ENCODE assay signal across 9 cellular contexts in genomic region chr11:69012092-69013008, GRCh38. TPM values are rescaled to one million over a fixed set of nuclear protein-coding genes. Genes with fewer than 3 reads are reported as not detected.
DNase-seq lines count a peak whose midpoint lies in the region; ATAC-seq and TF ChIP-seq lines count a peak whose summit lies in the region.
"Had no signal": no experiment of that assay in that cellular context is flagged by ENCODE, and none has a peak within 500 bp of the region (broad histone marks: within the 10 kb centered on the region; RNA-seq: fewer than 3 reads in every experiment).

No MANE protein-coding gene starts in this region.

- no peak for TF ChIP-seq POLR2A in esophagus squamous epithelium (IDR thresholded peaks at IDR 0.05)

- DNase-seq in NT2/D1 (ENCODE audit: low read depth, low spot score) (no peak), esophagus squamous epithelium (lab: John Stamatoyannopoulos, UW) (no peak), mesothelial cell of epicardium (ENCODE audit: low spot score in 2 of 2, unreplicated experiment in 2 of 2) (no peak), upper lobe of right lung (no peak), DMS53 (lab: John Stamatoyannopoulos, UW) (no peak)
- no peak for DNase-seq in activated naive CD4-positive, alpha-beta T cell treated with anti-CD3 and anti-CD28 coated beads, Interleukin-2, amount 50 U/mL, for 72 hours (ENCODE audit: low spot score in 2 of 2)
- DNase-seq: activated B cell treated with CpG ODN at 0.5 μM for 24 hours; activated naive CD8-positive, alpha-beta T cell treated with anti-CD3 and anti-CD28 coated beads, Interleukin-2, amount 10 ng/mL, durations not matched to agents 7 days and 5 days had no signal

- H3K4me3 Mint-ChIP-seq in mesothelial cell of epicardium: peak overlapping the region; percentile 43
- H3K4me3 Mint-ChIP-seq: activated B cell treated with CpG ODN at 0.5 μM for 24 hours; activated naive CD8-positive, alpha-beta T cell treated with anti-CD3 and anti-CD28 coated beads, Interleukin-2, amount 10 ng/mL, durations not matched to agents 7 days and 5 days had no signal

- H3K9me3 ChIP-seq in NT2/D1 (ENCODE audit: insufficient read depth, low read length) (no peaks in the 10 kb centered on the region), esophagus squamous epithelium (no peaks in the 10 kb centered on the region), upper lobe of right lung (no peaks in the 10 kb centered on the region)

- H3K4me3 ChIP-seq in NT2/D1 (ENCODE audit: insufficient read length, low read depth) (peak overlapping the region; percentile 31), esophagus squamous epithelium (peak overlapping the region; percentile 25 to 67 (median 54)), upper lobe of right lung (peak overlapping the region; percentile 54)

- no peaks in the 10 kb centered on the region for H3K36me3 Mint-ChIP-seq in mesothelial cell of epicardium
- no peaks in the 10 kb centered on the region for H3K36me3 Mint-ChIP-seq in activated naive CD4-positive, alpha-beta T cell treated with anti-CD3 and anti-CD28 coated beads, Interleukin-2, amount 50 U/mL, for 72 hours
- H3K36me3 Mint-ChIP-seq: activated naive CD8-positive, alpha-beta T cell treated with anti-CD3 and anti-CD28 coated beads, Interleukin-2, amount 10 ng/mL, durations not matched to agents 7 days and 5 days had no signal

- intact Hi-C loops in esophagus squamous epithelium (cut with DNase I): no loop called here
- intact Hi-C loops in upper lobe of right lung (cut with DNase I): no loop called here

- 42 to 47% methylated on average over 7 to 8 of the region's 21 CpGs for WGBS in esophagus squamous epithelium, 2 donors

- peak overlapping the region; percentile 78 for H3K9ac ChIP-seq in NT2/D1 (ENCODE audit: insufficient read length, low read depth)

- H3K9me3 Mint-ChIP-seq in mesothelial cell of epicardium: no peaks in the 10 kb centered on the region
- no peaks in the 10 kb centered on the region for H3K9me3 Mint-ChIP-seq in activated naive CD4-positive, alpha-beta T cell treated with anti-CD3 and anti-CD28 coated beads, Interleukin-2, amount 50 U/mL, for 72 hours
- H3K9me3 Mint-ChIP-seq: activated B cell treated with CpG ODN at 0.5 μM for 24 hours; activated naive CD8-positive, alpha-beta T cell treated with anti-CD3 and anti-CD28 coated beads, Interleukin-2, amount 10 ng/mL, durations not matched to agents 7 days and 5 days had no signal

- H3K36me3 ChIP-seq in NT2/D1 (ENCODE audit: insufficient read depth, insufficient read length, low read length): peaks cover 14% of the 10 kb centered on the region
- no peaks in the 10 kb centered on the region for H3K36me3 ChIP-seq in esophagus squamous epithelium
- no peaks in the 10 kb centered on the region for H3K36me3 ChIP-seq in upper lobe of right lung

- TF ChIP-seq CTCF in esophagus squamous epithelium (IDR thresholded peaks at IDR 0.05) (no peak), mesothelial cell of epicardium (IDR thresholded peaks at IDR 0.05; ENCODE audit: unreplicated experiment) (no peak), upper lobe of right lung (IDR thresholded peaks at IDR 0.05) (no peak)

- peak overlapping the region; percentile 75 to 93 (median 91) for H3K27ac ChIP-seq in esophagus squamous epithelium
- H3K27ac ChIP-seq in upper lobe of right lung: peak overlapping the region; percentile 78

- H3K4me1 Mint-ChIP-seq in mesothelial cell of epicardium: peaks cover 55% of the 10 kb centered on the region
- H3K4me1 Mint-ChIP-seq: activated naive CD8-positive, alpha-beta T cell treated with anti-CD3 and anti-CD28 coated beads, Interleukin-2, amount 10 ng/mL, durations not matched to agents 7 days and 5 days had no signal

- ATAC-seq in upper lobe of right lung: no peak
- no peak for ATAC-seq in HG03432 (IDR thresholded peaks at IDR 0.05; ENCODE audit: unreplicated experiment)
- no peak for ATAC-seq in activated naive CD4-positive, alpha-beta T cell treated with anti-CD3 and anti-CD28 coated beads, Interleukin-2, amount 50 U/mL, for 72 hours

- H3K4me1 ChIP-seq in NT2/D1 (ENCODE audit: insufficient read depth, insufficient read length) (peaks cover 34% of the 10 kb centered on the region), esophagus squamous epithelium (peaks cover 29 to 77% (median 50%) of the 10 kb centered on the region in 3 donors), upper lobe of right lung (peaks cover 38% of the 10 kb centered on the region)

- no peak overlapping the region for H3K27ac Mint-ChIP-seq in mesothelial cell of epicardium
- H3K27ac Mint-ChIP-seq in activated naive CD4-positive, alpha-beta T cell treated with anti-CD3 and anti-CD28 coated beads, Interleukin-2, amount 50 U/mL, for 72 hours: no peak overlapping the region
- H3K27ac Mint-ChIP-seq: activated B cell treated with CpG ODN at 0.5 μM for 24 hours; activated naive CD8-positive, alpha-beta T cell treated with anti-CD3 and anti-CD28 coated beads, Interleukin-2, amount 10 ng/mL, durations not matched to agents 7 days and 5 days had no signal

- H3K27me3 Mint-ChIP-seq in mesothelial cell of epicardium (ENCODE audit: low read depth): peaks cover 8% of the 10 kb centered on the region

- H3K27me3 ChIP-seq in NT2/D1 (ENCODE audit: insufficient read depth, insufficient read length) (no peaks in the 10 kb centered on the region), esophagus squamous epithelium (peaks cover 0 to 64% (median 3%) of the 10 kb centered on the region in 4 donors), upper lobe of right lung (peaks cover 31% of the 10 kb centered on the region)

RNA-seq across cellular contexts. Expression of gene MRGPRF, which starts 0.7 kb away (rescaled TPM):
- total RNA-seq in esophagus squamous epithelium (10 to 100 TPM in 1 of 4 donors, 1 to 10 TPM in 3; 1.3 to 14.3 (median 6.1) TPM), mesothelial cell of epicardium (2.3 to 4.0 TPM (median 3.4 TPM) in 3 replicates), upper lobe of right lung (13.2 TPM)
- not detected for total RNA-seq in activated naive CD4-positive, alpha-beta T cell treated with anti-CD3 and anti-CD28 coated beads, Interleukin-2, amount 50 U/mL, for 72 hours
- total RNA-seq: activated B cell treated with CpG ODN at 0.5 μM for 24 hours; activated naive CD8-positive, alpha-beta T cell treated with anti-CD3 and anti-CD28 coated beads, Interleukin-2, amount 10 ng/mL, durations not matched to agents 7 days and 5 days had no signal

RNA-seq across cellular contexts. Expression of gene MRGPRD, which starts 31.6 kb away (rescaled TPM):
- total RNA-seq in esophagus squamous epithelium: not detected
- not detected in 3 replicates for total RNA-seq in mesothelial cell of epicardium
- total RNA-seq in upper lobe of right lung: not detected
- total RNA-seq in activated naive CD4-positive, alpha-beta T cell treated with anti-CD3 and anti-CD28 coated beads, Interleukin-2, amount 50 U/mL, for 72 hours: not detected
- total RNA-seq: activated B cell treated with CpG ODN at 0.5 μM for 24 hours; activated naive CD8-positive, alpha-beta T cell treated with anti-CD3 and anti-CD28 coated beads, Interleukin-2, amount 10 ng/mL, durations not matched to agents 7 days and 5 days had no signal

RNA-seq across cellular contexts. Expression of gene TPCN2, which starts 36.4 kb away (rescaled TPM):
- 10 to 100 TPM in 2 of 4 donors, 1 to 10 TPM in 2; 7.9 to 12.0 (median 9.1) TPM for total RNA-seq in esophagus squamous epithelium
- total RNA-seq in mesothelial cell of epicardium: 20.5 to 23.7 TPM (median 22.1 TPM) in 3 replicates
- total RNA-seq in upper lobe of right lung: 16.6 TPM
- total RNA-seq in activated naive CD4-positive, alpha-beta T cell treated with anti-CD3 and anti-CD28 coated beads, Interleukin-2, amount 50 U/mL, for 72 hours: 10 to 100 TPM in 1 of 2 donors, 1 to 10 TPM in 1; 8.7 to 13.9 TPM
